ENCODE assay signal across 8 cellular contexts in the genomic region with DNA sequence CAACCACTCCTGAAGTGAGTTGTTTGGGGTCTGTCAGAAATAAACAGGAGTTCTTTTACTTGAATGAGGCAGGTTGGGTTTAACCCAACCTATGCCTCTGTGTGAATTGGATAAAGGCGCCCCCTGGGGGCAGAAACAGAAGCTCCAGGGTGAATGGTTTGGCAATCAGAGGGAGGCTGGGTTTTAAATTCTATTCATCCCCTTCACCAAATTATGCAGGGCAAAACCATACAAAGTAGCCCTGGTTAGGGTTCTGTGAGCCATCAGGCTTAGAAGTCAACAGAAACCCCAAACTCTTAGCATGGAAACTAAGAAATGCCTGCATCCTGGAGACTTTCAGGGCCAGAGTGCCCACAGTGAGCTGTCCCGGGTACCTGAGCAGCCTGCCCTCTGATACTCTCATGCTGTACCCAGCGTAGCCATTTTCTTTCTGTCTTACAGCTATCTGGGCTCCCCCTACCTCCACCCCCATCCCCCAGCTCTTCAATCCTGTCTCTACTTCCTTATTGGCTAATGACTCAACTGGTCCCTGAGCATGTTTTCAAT.
DNase-seq lines count a peak whose midpoint lies in the region; ATAC-seq and TF ChIP-seq lines count a peak whose summit lies in the region.

No MANE protein-coding gene starts in this region.

- no peak for TF ChIP-seq POLR2A in transverse colon (IDR thresholded peaks at IDR 0.05)

- POLR2A ChIA-PET in CD8-positive, alpha-beta T cell (lab: Charles Lee) = interaction anchor here (1.0 to 1.2 kb wide), 2 partner anchors 10 to 12 kb away, joined by 3 read pairs; no protein-coding TSS in a partner anchor

- H3K79me2 ChIP-seq in Karpas-422 (ENCODE audit: low read length) (no peaks in the 10 kb centered on the region), neural progenitor cell (ENCODE audit: low read depth) (no peaks in the 10 kb centered on the region)

- H3K9me2 ChIP-seq in Karpas-422 (replicated peaks; ENCODE audit: insufficient read depth, low read length) = no peaks in the 10 kb centered on the region

- no peaks in the 10 kb centered on the region for H3K4me1 ChIP-seq in CD8-positive, alpha-beta T cell (ENCODE audit: insufficient read depth, low read length)
- H3K4me1 ChIP-seq in Karpas-422 (ENCODE audit: low read length) (no peaks in the 10 kb centered on the region), endodermal cell (ENCODE audit: control insufficient read depth, insufficient read depth, low read length) (no peaks in the 10 kb centered on the region), neural progenitor cell (no peaks in the 10 kb centered on the region), transverse colon (no peaks in the 10 kb centered on the region)

- H3K4me1 Mint-ChIP-seq in CD8-positive, alpha-beta T cell (ENCODE audit: low read depth) = no peaks in the 10 kb centered on the region
- no peaks in the 10 kb centered on the region for H3K4me1 Mint-ChIP-seq in endodermal cell
- peaks cover 9% of the 10 kb centered on the region for H3K4me1 Mint-ChIP-seq in neural progenitor cell

- ATAC-seq in CD8-positive, alpha-beta T cell = peak; percentile 48
- peak; percentile 83 for ATAC-seq in GM19468 (IDR thresholded peaks at IDR 0.05; ENCODE audit: extremely low read depth, unreplicated experiment)

- no peak overlapping the region for H3K4me2 ChIP-seq in Karpas-422 (ENCODE audit: low read depth, low read length, poor library complexity, severe bottlenecking)
- H3K4me2 ChIP-seq in neural progenitor cell = no peak overlapping the region

- H3K27me3 ChIP-seq in CD8-positive, alpha-beta T cell (ENCODE audit: insufficient read depth, low read length) = no peaks in the 10 kb centered on the region
- no peaks in the 10 kb centered on the region for H3K27me3 ChIP-seq in Karpas-422 (ENCODE audit: low read length)
- H3K27me3 ChIP-seq in endodermal cell (ENCODE audit: control insufficient read depth, insufficient read depth, low read length, poor library complexity, severe bottlenecking) = no peaks in the 10 kb centered on the region
- H3K27me3 ChIP-seq in neural progenitor cell = no peaks in the 10 kb centered on the region
- no peaks in the 10 kb centered on the region for H3K27me3 ChIP-seq in transverse colon

- H3K36me3 ChIP-seq in CD8-positive, alpha-beta T cell (ENCODE audit: insufficient read depth, low read length) = no peaks in the 10 kb centered on the region
- no peaks in the 10 kb centered on the region for H3K36me3 ChIP-seq in Karpas-422 (ENCODE audit: insufficient read depth, low read length)
- H3K36me3 ChIP-seq in endodermal cell (ENCODE audit: control insufficient read depth, insufficient read depth, low read length) = no peaks in the 10 kb centered on the region
- no peaks in the 10 kb centered on the region for H3K36me3 ChIP-seq in neural progenitor cell
- H3K36me3 ChIP-seq in transverse colon = no peaks in the 10 kb centered on the region

- H3K4me3 Mint-ChIP-seq in CD8-positive, alpha-beta T cell = no peak overlapping the region
- H3K4me3 Mint-ChIP-seq in endodermal cell (no peak overlapping the region), neural progenitor cell (no peak overlapping the region)

- intact Hi-C loops in CD8-positive, alpha-beta T cell (cut with DNase I, micrococcal nuclease) = loop anchor here (1.0 to 5.0 kb wide), 7 partner anchors 33 to 696 kb away; no protein-coding TSS in a partner anchor
- intact Hi-C loops in transverse colon (cut with DNase I; ENCODE audit: low total_unique reads) = no loop called here

- CTCF ChIA-PET in CD8-positive, alpha-beta T cell (lab: Charles Lee) = interaction anchor here (0.7 to 9.0 kb wide), 26 partner anchors 9 to 251 kb away, joined by 3 to 146 read pairs (median 6); no protein-coding TSS in a partner anchor

- H3K27me3 Mint-ChIP-seq in CD8-positive, alpha-beta T cell (ENCODE audit: low read depth) = peaks cover 6% of the 10 kb centered on the region
- H3K27me3 Mint-ChIP-seq in endodermal cell (ENCODE audit: insufficient read depth) = no peaks in the 10 kb centered on the region
- peaks cover 2% of the 10 kb centered on the region for H3K27me3 Mint-ChIP-seq in neural progenitor cell (ENCODE audit: insufficient read depth, low read depth)

- no peak for TF ChIP-seq EP300 in transverse colon (IDR thresholded peaks at IDR 0.05; ENCODE audit: low read depth)

- H4K20me1 ChIP-seq in Karpas-422 (ENCODE audit: insufficient read depth, low read depth, low read length) (no peaks in the 10 kb centered on the region), neural progenitor cell (ENCODE audit: low read depth) (no peaks in the 10 kb centered on the region)

- H2AFZ ChIP-seq in Karpas-422 (ENCODE audit: low read length) (no peak overlapping the region), neural progenitor cell (replicated peaks) (peak overlapping the region; percentile 57)

- WGBS in endodermal cell (ENCODE audit: insufficient coverage in 1 of 2, insufficient read length in 1 of 2), 2 experiments = 60 to 87% methylated on average over 2 to 3 of the region's 3 CpGs
- 0 to 53% methylated on average over 1 to 3 of the region's 3 CpGs for WGBS in transverse colon (ENCODE audit: low coverage in 1 of 2), 2 donors

- H3K9me3 ChIP-seq in CD8-positive, alpha-beta T cell (ENCODE audit: low read length) = no peaks in the 10 kb centered on the region
- H3K9me3 ChIP-seq in Karpas-422 (ENCODE audit: low read length) = no peaks in the 10 kb centered on the region
- no peaks in the 10 kb centered on the region for H3K9me3 ChIP-seq in endodermal cell (ENCODE audit: control insufficient read depth, low read length)
- H3K9me3 ChIP-seq in neural progenitor cell (ENCODE audit: low read depth) = no peaks in the 10 kb centered on the region
- H3K9me3 ChIP-seq in transverse colon = no peaks in the 10 kb centered on the region

- in situ Hi-C loops in transverse colon (cut with MboI; ENCODE audit: low pct_ligation_motif_present in 1 of 4, low pct_unique_long_range_greater_than_20kb in 1 of 4, low sequenced_read_pairs in 3 of 4) = no loop called here

- no peak overlapping the region for H3K4me3 ChIP-seq in CD8-positive, alpha-beta T cell (ENCODE audit: low read depth, low read length)
- H3K4me3 ChIP-seq in Karpas-422 (ENCODE audit: low read length) (no peak overlapping the region), endodermal cell (ENCODE audit: low read length) (no peak overlapping the region), neural progenitor cell (no peak overlapping the region), transverse colon (no peak overlapping the region)

- DNase-seq in CD8-positive, alpha-beta T cell = peak; percentile 36 to 80 (median 61)
- DNase-seq in Karpas-422 = peak; percentile 80
- peak; percentile 70 to 74 for DNase-seq in activated CD4-positive, alpha-beta T cell treated with anti-CD3 and anti-CD28 coated beads, Interleukin-2, amount 50 U/mL, for 4 hours
- DNase-seq in endodermal cell = peak; percentile 89
- DNase-seq in neural progenitor cell (ENCODE audit: low spot score) = peak; percentile 66
- peak; percentile 57 for DNase-seq in transverse colon
- DNase-seq in NCI-H187 treated with DMSO at 0.1 percent for 48 hours (lab: John Stamatoyannopoulos, UW) = no peak

- H3K9ac ChIP-seq in Karpas-422 (ENCODE audit: low read length) (no peak overlapping the region), endodermal cell (ENCODE audit: extremely low read depth, low read length, poor library complexity, severe bottlenecking) (no peak overlapping the region), neural progenitor cell (no peak overlapping the region)

- no peaks in the 10 kb centered on the region for H3K36me3 Mint-ChIP-seq in CD8-positive, alpha-beta T cell
- H3K36me3 Mint-ChIP-seq in endodermal cell (ENCODE audit: low read depth) (no peaks in the 10 kb centered on the region), neural progenitor cell (no peaks in the 10 kb centered on the region)

- TF ChIP-seq CTCF in CD8-positive, alpha-beta T cell (IDR thresholded peaks at IDR 0.05) = peak; percentile 69
- TF ChIP-seq CTCF in endodermal cell (conservative IDR thresholded peaks at IDR 0.05) (peak; percentile 94), neural progenitor cell (IDR thresholded peaks at IDR 0.05) (peak; percentile 87), transverse colon (IDR thresholded peaks at IDR 0.05) (peak; percentile 56 to 67 (median 62))

- H3K27ac Mint-ChIP-seq in CD8-positive, alpha-beta T cell = no peak overlapping the region
- H3K27ac Mint-ChIP-seq in endodermal cell (no peak overlapping the region), neural progenitor cell (no peak overlapping the region)

- H3K27ac ChIP-seq in CD8-positive, alpha-beta T cell (ENCODE audit: low read depth, low read length) = no peak overlapping the region
- H3K27ac ChIP-seq in Karpas-422 (ENCODE audit: low read length) (no peak overlapping the region), endodermal cell (ENCODE audit: low read depth, low read length) (no peak overlapping the region), neural progenitor cell (no peak overlapping the region), transverse colon (no peak overlapping the region)

- no peaks in the 10 kb centered on the region for H3F3A ChIP-seq in neural progenitor cell (ENCODE audit: low read depth)

- H3K9me3 Mint-ChIP-seq in CD8-positive, alpha-beta T cell = no peaks in the 10 kb centered on the region
- H3K9me3 Mint-ChIP-seq in endodermal cell = no peaks in the 10 kb centered on the region
- no peaks in the 10 kb centered on the region for H3K9me3 Mint-ChIP-seq in neural progenitor cell
